In the genomic region with DNA sequence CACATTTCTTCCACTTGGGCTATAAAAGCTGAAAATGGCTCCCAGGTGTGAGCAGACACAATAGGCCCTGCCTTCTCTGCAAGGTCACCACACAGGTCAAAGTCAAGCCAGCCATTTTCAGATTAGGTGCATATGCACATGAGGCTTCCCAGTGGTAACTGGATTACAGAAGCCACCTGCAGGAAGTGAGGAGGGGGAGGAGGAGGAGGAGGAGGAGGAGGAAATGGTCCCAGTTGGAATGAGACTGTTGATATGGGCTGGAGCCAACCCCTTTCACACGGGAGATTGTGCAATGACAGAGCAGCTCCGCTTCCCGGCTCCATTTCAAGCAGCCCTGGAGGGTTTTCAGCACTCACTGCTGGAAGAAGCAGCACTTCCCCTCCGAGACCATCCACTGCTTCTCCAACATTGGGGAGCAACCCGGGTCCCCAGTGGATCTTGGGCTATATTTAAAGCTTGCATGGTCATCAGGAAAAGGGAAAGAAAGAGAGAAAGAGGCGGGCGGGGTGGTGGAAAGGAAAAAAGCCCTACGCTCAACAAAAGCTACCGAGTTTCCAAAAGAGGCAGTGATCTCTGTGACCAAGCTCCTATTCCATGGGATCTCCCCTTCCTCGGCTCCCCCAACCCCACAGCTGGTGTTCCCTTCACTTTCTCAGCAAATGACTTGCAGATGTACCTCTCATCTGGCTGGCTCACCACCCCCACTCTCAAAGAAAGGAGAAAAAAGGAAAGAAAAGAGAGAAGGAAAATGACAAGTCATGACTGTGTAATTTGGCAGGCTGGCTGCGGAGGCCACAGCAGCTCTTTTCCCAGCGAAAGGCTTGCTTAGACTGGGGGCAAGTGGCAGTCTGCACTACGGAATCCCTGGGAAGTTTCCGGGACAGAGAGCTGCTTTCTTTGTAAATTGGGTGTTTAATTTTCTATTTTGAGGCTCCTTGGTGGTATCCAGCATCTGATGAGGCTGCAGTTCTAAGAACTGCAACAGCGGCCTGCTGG, we compare ENCODE assay signal across 9 cellular contexts. TPM values are rescaled to one million over a fixed set of nuclear protein-coding genes. Genes with fewer than 3 reads are reported as not detected.
DNase-seq lines count a peak whose midpoint lies in the region; ATAC-seq and TF ChIP-seq lines count a peak whose summit lies in the region.
"Had no signal": no experiment of that assay in that cellular context is flagged by ENCODE, and none has a peak within 500 bp of the region (broad histone marks: within the 10 kb centered on the region; RNA-seq: fewer than 3 reads in every experiment).

No MANE protein-coding gene starts in this region.

- TF ChIP-seq CTCF in fibroblast of villous mesenchyme (IDR thresholded peaks at IDR 0.05; ENCODE audit: insufficient read depth, low read depth, low read length) (no peak), omental fat pad (IDR thresholded peaks at IDR 0.05) (no peak)

- peaks cover 16 to 57% (median 26%) of the 10 kb centered on the region in 4 donors for H3K4me1 Mint-ChIP-seq in CD4-positive, alpha-beta memory T cell

- H3K36me3 Mint-ChIP-seq in CD4-positive, alpha-beta memory T cell = peaks cover 34 to 45% of the 10 kb centered on the region in 2 donors
- H3K36me3 Mint-ChIP-seq: naive B cell had no signal

- H3K27me3 ChIP-seq in CD4-positive, alpha-beta memory T cell (ENCODE audit: insufficient read depth, low read length) = no peaks in the 10 kb centered on the region

- CTCF ChIA-PET in CD4-positive, alpha-beta memory T cell (lab: Charles Lee; ENCODE audit: partially characterized antibody) = interaction anchor here (1.0 kb wide), 1 partner anchor 9 kb away, joined by 3 read pairs; no protein-coding TSS in a partner anchor

- H3K9me3 Mint-ChIP-seq in CD4-positive, alpha-beta memory T cell = no peaks in the 10 kb centered on the region
- H3K9me3 Mint-ChIP-seq: naive B cell had no signal

- POLR2A ChIA-PET in CD4-positive, alpha-beta memory T cell (lab: Charles Lee; ENCODE audit: partially characterized antibody) = no interaction called here

- H3K27me3 Mint-ChIP-seq in CD4-positive, alpha-beta memory T cell = no peaks in the 10 kb centered on the region

- H3K4me3 ChIP-seq in fibroblast of villous mesenchyme (ENCODE audit: low read depth, low read length) = no peak overlapping the region
- no peak overlapping the region for H3K4me3 ChIP-seq in CD4-positive, alpha-beta memory T cell (ENCODE audit: low read length in 2 of 2)

- H3K27ac Mint-ChIP-seq in CD4-positive, alpha-beta memory T cell = no peak overlapping the region
- H3K27ac Mint-ChIP-seq: naive B cell had no signal

- H3K4me3 Mint-ChIP-seq in CD4-positive, alpha-beta memory T cell = no peak overlapping the region

- peaks cover 13% of the 10 kb centered on the region for H3K4me1 ChIP-seq in CD4-positive, alpha-beta memory T cell (ENCODE audit: insufficient read depth, low read length)

- intact Hi-C loops in CD4-positive, alpha-beta memory T cell (cut with micrococcal nuclease) = no loop called here

- ATAC-seq in omental fat pad (ENCODE audit: low FRiP score) (peak; percentile 67), HG03175 (IDR thresholded peaks at IDR 0.05; ENCODE audit: unreplicated experiment) (no peak)

- no peak overlapping the region for H3K27ac ChIP-seq in CD4-positive, alpha-beta memory T cell (ENCODE audit: low read depth, low read length)

- H3K36me3 ChIP-seq in CD4-positive, alpha-beta memory T cell (ENCODE audit: insufficient read depth, low read length) = no peaks in the 10 kb centered on the region

- peak; percentile 70 for DNase-seq in H4 (ENCODE audit: low spot score)
- peak; percentile 72 to 83 for DNase-seq in SHP77 (lab: John Stamatoyannopoulos, UW)
- DNase-seq in fibroblast of villous mesenchyme (ENCODE audit: low read depth) = peak; percentile 90
- DNase-seq in omental fat pad (ENCODE audit: low spot score) = no peak
- DNase-seq in SKM-1 (lab: John Stamatoyannopoulos, UW; ENCODE audit: unreplicated experiment) = no peak
- no peak for DNase-seq in middle frontal gyrus (ENCODE audit: extremely low spot score, low spot score)
- no peak for DNase-seq in CD4-positive, alpha-beta memory T cell
- DNase-seq: naive B cell had no signal

- H3K9me3 ChIP-seq in CD4-positive, alpha-beta memory T cell (ENCODE audit: control insufficient read depth in 1 of 2, low read length in 2 of 2) = no peaks in the 10 kb centered on the region

RNA-seq across cellular contexts. Expression of gene LRIG1, which starts 58.3 kb away (rescaled TPM):
- total RNA-seq in H4 (2014; rRNA removed; shearing (Covaris generic)) = 3.2 and 5.0 TPM in 2 replicates
- total RNA-seq in fibroblast of villous mesenchyme (10.4 and 17.1 TPM in 2 replicates), omental fat pad (10 to 100 TPM; 44.2 to 96.2 (median 57.6) TPM)
- 10 to 100 TPM; 66.3 to 71.7 TPM for total RNA-seq in CD4-positive, alpha-beta memory T cell
- 10 to 100 TPM; 28.6 to 58.5 TPM for polyA plus RNA-seq in CD4-positive, alpha-beta memory T cell

Comparison
In these comparisons a context has a peak if more than half of its experiments do, and no peak if none do; other contexts are left out.
1. DNase-seq: peak in H4 (single experiment), SHP77 (2 of 2) and fibroblast of villous mesenchyme (single experiment); none in omental fat pad (single experiment), SKM-1 (single experiment), middle frontal gyrus (single experiment) and CD4-positive, alpha-beta memory T cell (0 of 5).